26 cellular contexts compared by ENCODE assay signal in genomic region chr9:78049484-78049883, GRCh38.
"Had no signal": no experiment of that assay in that cellular context is flagged by ENCODE, and none has a peak within 500 bp of the region (broad histone marks: within the 10 kb centered on the region; RNA-seq: fewer than 3 reads in every experiment).

No MANE protein-coding gene starts in this region.

- H3K4me1 ChIP-seq: suprapubic skin, testis, thyroid gland, tibial artery, tibial nerve, transverse colon, upper lobe of right lung, uterus, vagina had no signal

- H3K4me3 ChIP-seq: stomach, suprapubic skin, testis, thoracic aorta, thyroid gland, tibial artery, tibial nerve, transverse colon, upper lobe of left lung, upper lobe of right lung, uterus, vagina had no signal

- FAIRE-seq: urothelium cell line had no signal

- ATAC-seq: stimulated activated effector memory CD8-positive, alpha-beta T cell treated with anti-CD3 and anti-CD28 coated beads, Interleukin-12 subunit alpha, Interleukin-12 subunit beta, amount 100 ng/mL, for 72 hours; stimulated activated memory B cell treated with anti-CD40 and anti-IgM and Interleukin-4, amounts not matched to agents 10 μg/mL and 1 μg/mL and 100 μg/mL, for 72 hours; stimulated activated naive B cell treated with anti-CD40 and anti-IgM and Interleukin-4, amounts not matched to agents 10 μg/mL and 1 μg/mL and 100 μg/mL, for 72 hours; stimulated activated naive CD8-positive, alpha-beta T cell treated with anti-CD3 and anti-CD28 coated beads, Interleukin-15, amount 100 ng/mL, for 72 hours; stimulated activated naive CD8-positive, alpha-beta T cell treated with anti-CD3 and anti-CD28 coated beads, Interleukin-15, Interleukin-2, amounts not matched to agents 100 U/mL and 50 U/mL, for 24 hours; upper lobe of right lung had no signal

- H3K9me3 ChIP-seq: stomach, suprapubic skin, testis, thoracic aorta, thyroid gland, tibial artery, tibial nerve, transverse colon, upper lobe of left lung, upper lobe of right lung, uterus, vagina had no signal

- DNase-seq: stimulated activated CD4-positive, alpha-beta T cell treated with anti-CD3 and anti-CD28 coated beads, Interleukin-2, amount 100 ng/mL, for 48 hours; stimulated activated CD4-positive, alpha-beta T cell treated with anti-CD3 and anti-CD28 coated beads, Interleukin-4, amount 100 ng/mL, for 1 hour; stimulated activated CD4-positive, alpha-beta T cell treated with anti-CD3 and anti-CD28 coated beads, Interleukin-4, amount 100 ng/mL, for 24 hours; stimulated activated CD4-positive, alpha-beta T cell treated with anti-CD3 and anti-CD28 coated beads, Interleukin-4, amount 100 ng/mL, for 4 hours; stimulated activated naive B cell treated with anti-CD40 and anti-IgM and Interleukin-4, amounts not matched to agents 10 μg/mL and 1 μg/mL and 100 μg/mL, for 72 hours; stimulated activated naive CD4-positive, alpha-beta T cell; stimulated activated naive CD4-positive, alpha-beta T cell treated with Interleukin-2 at 50 U/mL for 16 hours; stimulated activated naive CD8-positive, alpha-beta T cell treated with anti-CD3 and anti-CD28 coated beads, Interleukin-15, amount 100 ng/mL, for 72 hours; stimulated activated naive CD8-positive, alpha-beta T cell treated with anti-CD3 and anti-CD28 coated beads, Interleukin-15, Interleukin-2, amounts not matched to agents 100 U/mL and 50 U/mL, for 24 hours; stomach; substantia nigra; testis; thyroid gland; tibial artery; transverse colon; trophoblast cell; upper lobe of right lung; uterus had no signal

- H3K36me3 ChIP-seq: stomach, suprapubic skin, thoracic aorta, thyroid gland, tibial artery, tibial nerve, transverse colon, upper lobe of left lung, upper lobe of right lung, uterus, vagina had no signal
